ENCODE assay signal across 1 cellular context in the genomic region with DNA sequence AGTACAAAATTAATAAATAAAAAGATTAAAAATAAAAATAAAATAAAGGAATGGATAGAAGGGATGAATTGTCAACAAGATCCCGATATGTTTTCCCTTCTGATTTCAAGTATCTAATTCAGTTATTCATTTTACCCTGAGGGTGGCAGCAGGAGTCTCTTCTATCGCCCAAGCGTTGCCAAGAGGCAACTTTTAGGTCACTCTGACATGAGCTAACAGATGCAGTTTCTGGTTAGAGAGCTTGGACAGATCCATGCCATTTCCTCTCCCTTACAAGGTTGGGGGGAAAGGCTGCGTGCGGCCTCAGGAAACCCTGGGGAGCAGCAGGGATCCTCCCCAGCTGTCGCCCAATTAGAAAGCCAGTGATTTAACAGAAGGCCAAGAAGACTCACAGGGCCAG.
TF ChIP-seq lines count a peak whose summit lies in the region.

No MANE protein-coding gene starts in this region.

TF ChIP-seq in K562, 482 proteins besides CTCF, POLR2A, EP300 and RAD21:
- TF ChIP-seq SMC3 (conservative IDR thresholded peaks at IDR 0.05; ENCODE audit: insufficient read depth, low read depth, low read length) (0 out of 2 replicates have a peak, but pooled peaks have one; percentile 5), MAZ (CRISPR knock-in tag; conservative IDR thresholded peaks at IDR 0.05 in 1 of 2, IDR thresholded peaks at IDR 0.05 in 1 of 2) (no peak), ZNF76 (CRISPR knock-in tag; IDR thresholded peaks at IDR 0.05; ENCODE audit: borderline replicate concordance) (no peak)
